ENCODE assay signal across 13 cellular contexts in genomic region chr5:173302546-173303155, GRCh38. TPM values are rescaled to one million over a fixed set of nuclear protein-coding genes. Genes with fewer than 3 reads are reported as not detected.
DNase-seq lines count a peak whose midpoint lies in the region; ATAC-seq, FAIRE-seq and TF ChIP-seq lines count a peak whose summit lies in the region.
"Had no signal": no experiment of that assay in that cellular context is flagged by ENCODE, and none has a peak within 500 bp of the region (broad histone marks: within the 10 kb centered on the region; RNA-seq: fewer than 3 reads in every experiment).

No MANE protein-coding gene starts in this region.

- H3K4me3 Mint-ChIP-seq in nephron progenitor cell: peak overlapping the region; percentile 69
- H3K4me3 Mint-ChIP-seq in stimulated activated memory B cell treated with anti-CD40 and anti-IgM and Interleukin-4, amounts not matched to agents 10 μg/mL and 1 μg/mL and 100 μg/mL, for 72 hours: no peak overlapping the region
- H3K4me3 Mint-ChIP-seq: activated CD4-positive, alpha-beta memory T cell treated with anti-CD3 and anti-CD28 coated beads for 36 hours had no signal

- peaks cover 89% of the 10 kb centered on the region for H3K4me1 Mint-ChIP-seq in nephron progenitor cell
- no peaks in the 10 kb centered on the region for H3K4me1 Mint-ChIP-seq in stimulated activated memory B cell treated with anti-CD40 and anti-IgM and Interleukin-4, amounts not matched to agents 10 μg/mL and 1 μg/mL and 100 μg/mL, for 72 hours

- no peak overlapping the region for H3K4me3 ChIP-seq in bronchial epithelial cell (ENCODE audit: low read depth, low read length)
- H3K4me3 ChIP-seq: upper lobe of left lung had no signal

- no peaks in the 10 kb centered on the region for H3K36me3 ChIP-seq in bronchial epithelial cell (ENCODE audit: control insufficient read depth, insufficient read depth, low read length)
- H3K36me3 ChIP-seq: upper lobe of left lung had no signal

- peaks cover 10% of the 10 kb centered on the region for H3K9me3 Mint-ChIP-seq in nephron progenitor cell
- no peaks in the 10 kb centered on the region for H3K9me3 Mint-ChIP-seq in stimulated activated memory B cell treated with anti-CD40 and anti-IgM and Interleukin-4, amounts not matched to agents 10 μg/mL and 1 μg/mL and 100 μg/mL, for 72 hours

- no peak for ATAC-seq in stimulated activated memory B cell treated with anti-CD40 and anti-IgM and Interleukin-4, amounts not matched to agents 10 μg/mL and 1 μg/mL and 100 μg/mL, for 72 hours

- FAIRE-seq in bronchial epithelial cell (lab: Jason Lieb, UNC): peak; percentile 50

- peak overlapping the region; percentile 99 for H3K27ac Mint-ChIP-seq in nephron progenitor cell
- no peak overlapping the region for H3K27ac Mint-ChIP-seq in stimulated activated memory B cell treated with anti-CD40 and anti-IgM and Interleukin-4, amounts not matched to agents 10 μg/mL and 1 μg/mL and 100 μg/mL, for 72 hours
- H3K27ac Mint-ChIP-seq: activated CD4-positive, alpha-beta memory T cell treated with anti-CD3 and anti-CD28 coated beads for 36 hours had no signal

- DNase-seq in EL: peak; percentile 91
- DNase-seq in NCI-H2081 (lab: John Stamatoyannopoulos, UW): peak; percentile 42 to 76
- DNase-seq in bronchial epithelial cell (ENCODE audit: low read depth): peak; percentile 78
- peak; percentile 56 for DNase-seq in nephron progenitor cell
- DNase-seq in D341Med (ENCODE audit: low spot score): no peak
- no peak for DNase-seq in stimulated activated naive CD4-positive, alpha-beta T cell treated with Interleukin-2 at 50 U/mL for 16 hours (lab: John Stamatoyannopoulos, UW)
- no peak for DNase-seq in NCI-H446 treated with DMSO at 0.1 percent for 48 hours (lab: John Stamatoyannopoulos, UW)
- DNase-seq: activated CD4-positive, alpha-beta memory T cell treated with anti-CD3 and anti-CD28 coated beads for 36 hours; central memory CD4-positive, alpha-beta T cell; left cardiac atrium; upper lobe of left lung had no signal

- H3K27me3 Mint-ChIP-seq in nephron progenitor cell (ENCODE audit: low read depth, poor library complexity): peaks cover 5% of the 10 kb centered on the region
- peaks cover 41% of the 10 kb centered on the region for H3K27me3 Mint-ChIP-seq in stimulated activated memory B cell treated with anti-CD40 and anti-IgM and Interleukin-4, amounts not matched to agents 10 μg/mL and 1 μg/mL and 100 μg/mL, for 72 hours

- peaks cover 2% of the 10 kb centered on the region for H3K36me3 Mint-ChIP-seq in nephron progenitor cell (ENCODE audit: low read depth)
- no peaks in the 10 kb centered on the region for H3K36me3 Mint-ChIP-seq in stimulated activated memory B cell treated with anti-CD40 and anti-IgM and Interleukin-4, amounts not matched to agents 10 μg/mL and 1 μg/mL and 100 μg/mL, for 72 hours
- H3K36me3 Mint-ChIP-seq: activated CD4-positive, alpha-beta memory T cell treated with anti-CD3 and anti-CD28 coated beads for 36 hours had no signal

- H3K27me3 ChIP-seq in bronchial epithelial cell (ENCODE audit: control insufficient read depth, insufficient read depth, low read length): no peaks in the 10 kb centered on the region
- H3K27me3 ChIP-seq: upper lobe of left lung had no signal

- TF ChIP-seq CTCF in bronchial epithelial cell (IDR thresholded peaks at IDR 0.05; ENCODE audit: insufficient read depth, low read length, severe bottlenecking) (no peak), nephron progenitor cell (IDR thresholded peaks at IDR 0.05) (no peak)

RNA-seq across cellular contexts. Expression of gene STC2, which starts 25.6 kb away (rescaled TPM):
- total RNA-seq in bronchial epithelial cell: 310 and 440 TPM in 2 replicates
- total RNA-seq: OCI-LY7 had no signal

Comparison
In these comparisons a context has a peak if more than half of its experiments do, and no peak if none do; other contexts are left out.
1. DNase-seq: peak in EL (single experiment), NCI-H2081 (2 of 2), bronchial epithelial cell (single experiment) and nephron progenitor cell (single experiment); none in D341Med (single experiment), stimulated activated naive CD4-positive, alpha-beta T cell treated with Interleukin-2 at 50 U/mL for 16 hours (single experiment) and NCI-H446 treated with DMSO at 0.1 percent for 48 hours (single experiment).